16 cellular contexts compared by ENCODE assay signal in the genomic region with DNA sequence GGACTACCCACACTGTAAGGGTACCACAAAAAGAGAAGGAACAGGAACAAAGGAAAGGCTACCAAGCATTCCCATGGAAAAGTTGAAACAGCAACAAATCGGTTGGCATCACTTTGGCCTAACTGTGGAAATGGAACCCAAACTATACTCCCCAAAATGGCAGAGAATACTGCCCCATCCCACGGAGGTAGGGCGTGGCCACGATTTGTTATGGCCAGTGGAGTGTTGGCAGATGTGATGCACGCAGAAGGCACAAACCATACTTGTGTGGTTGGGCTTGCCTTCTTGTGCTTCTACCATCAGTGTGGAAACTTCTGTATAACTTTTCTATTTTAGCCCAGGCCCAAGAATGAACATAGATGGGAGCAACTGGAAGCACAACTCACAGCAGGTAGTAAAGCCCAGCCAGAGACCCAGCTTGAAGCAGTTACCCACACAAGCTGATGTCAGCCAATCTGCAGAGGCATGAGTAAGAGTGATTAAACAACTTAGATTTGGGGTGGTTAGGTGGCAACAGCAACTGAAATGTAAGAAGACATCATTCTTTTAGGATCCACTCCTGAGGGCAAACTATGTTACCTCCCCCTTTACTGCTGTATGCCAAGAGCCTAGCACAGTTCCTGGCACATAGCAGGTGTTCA.
DNase-seq lines count a peak whose midpoint lies in the region; ATAC-seq and TF ChIP-seq lines count a peak whose summit lies in the region.
"Had no signal": no experiment of that assay in that cellular context is flagged by ENCODE, and none has a peak within 500 bp of the region (broad histone marks: within the 10 kb centered on the region; RNA-seq: fewer than 3 reads in every experiment).

No MANE protein-coding gene starts in this region.

- H3K4me3 ChIP-seq in HEK293 (ENCODE audit: low read depth, low read length) (no peak overlapping the region), astrocyte of the spinal cord (ENCODE audit: low read depth, low read length) (no peak overlapping the region), dorsolateral prefrontal cortex (no peak overlapping the region)
- H3K4me3 ChIP-seq: A549; BLaER1 treated with 17β-estradiol and CSF1 and Interleukin-3, amounts not matched to agents 10 nM and 100 nM had no signal

- DNase-seq in EH (ENCODE audit: low read depth) (peak; percentile 14), astrocyte of the spinal cord (ENCODE audit: low read depth, low spot score) (peak; percentile 36), foreskin keratinocyte (peak in 1 of 2 donors; percentile 9), dorsolateral prefrontal cortex (no peak)
- DNase-seq in activated CD4-positive, alpha-beta memory T cell treated with anti-CD3 and anti-CD28 coated beads for 36 hours = no peak
- DNase-seq: DMS 273 treated with DMSO at 0.1 percent for 48 hours; H7; NCI-H187 treated with DMSO at 0.1 percent for 48 hours; NCI-H446; NK-92 treated with Interleukin-12 subunit alpha and Interleukin-12 subunit beta, amount 100 ng/mL, for 24 hours; OCI-M1 had no signal

- TF ChIP-seq CTCF in HEK293 (tag by site-specific recombination; IDR thresholded peaks at IDR 0.05) (no peak), astrocyte of the spinal cord (IDR thresholded peaks at IDR 0.05; ENCODE audit: low read depth, low read length) (no peak), foreskin keratinocyte (conservative IDR thresholded peaks at IDR 0.05) (no peak), dorsolateral prefrontal cortex (IDR thresholded peaks at IDR 0.05 in 54 of 56, conservative IDR thresholded peaks at IDR 0.05 in 2 of 56; ENCODE audit: low read depth in 1 of 56, partially characterized antibody in 56 of 56) (no peak)

- intact Hi-C loops in dorsolateral prefrontal cortex (cut with DNase I) = no loop called here
- intact Hi-C loops in activated CD4-positive, alpha-beta memory T cell treated with anti-CD3 and anti-CD28 coated beads for 36 hours (cut with micrococcal nuclease) = loop anchor here (2.0 kb wide), 2 partner anchors 17 to 35 kb away; no protein-coding TSS in a partner anchor

- CTCF ChIA-PET in HEK293 (lab: Yijun Ruan, JAX) = interaction anchor here (0.6 kb wide), 1 partner anchor 41 kb away, joined by 3 read pairs; no protein-coding TSS in a partner anchor
- CTCF ChIA-PET in activated CD4-positive, alpha-beta memory T cell treated with anti-CD3 and anti-CD28 coated beads for 36 hours (lab: Charles Lee) = no interaction called here

- peak; percentile 59 for ATAC-seq in foreskin keratinocyte
- no peak for ATAC-seq in GM21515 (IDR thresholded peaks at IDR 0.05; ENCODE audit: unreplicated experiment)
- no peak for ATAC-seq in GM19035 (IDR thresholded peaks at IDR 0.05; ENCODE audit: unreplicated experiment)
- ATAC-seq: A549 had no signal

- no peaks in the 10 kb centered on the region for H3K4me1 ChIP-seq in HEK293 (ENCODE audit: control insufficient read depth, insufficient read depth, low read length)
- no peaks in the 10 kb centered on the region for H3K4me1 ChIP-seq in foreskin keratinocyte
- H3K4me1 ChIP-seq: A549 had no signal

- H3K4me3 Mint-ChIP-seq in activated CD4-positive, alpha-beta memory T cell treated with anti-CD3 and anti-CD28 coated beads for 36 hours = no peak overlapping the region

- no peaks in the 10 kb centered on the region for H3K9me3 Mint-ChIP-seq in activated CD4-positive, alpha-beta memory T cell treated with anti-CD3 and anti-CD28 coated beads for 36 hours

- peaks cover 20% of the 10 kb centered on the region for H3K4me1 Mint-ChIP-seq in activated CD4-positive, alpha-beta memory T cell treated with anti-CD3 and anti-CD28 coated beads for 36 hours (ENCODE audit: low read depth)

- peaks cover 0 to 19% of the 10 kb centered on the region in 2 experiments; a peak in 1 of 3 replicates for H3K36me3 ChIP-seq in HEK293 (ENCODE audit: control insufficient read depth in 2 of 2, insufficient read depth in 1 of 2, low read length in 2 of 2)

- H3K27me3 ChIP-seq in foreskin keratinocyte (no peaks in the 10 kb centered on the region), dorsolateral prefrontal cortex (no peaks in the 10 kb centered on the region)
- H3K27me3 ChIP-seq: BLaER1 treated with 17β-estradiol and CSF1 and Interleukin-3, amounts not matched to agents 10 nM and 100 nM had no signal

- in situ Hi-C loops in astrocyte of the spinal cord (cut with HindIII; ENCODE audit: low sequenced_read_pairs) = no loop called here

- H3K27ac ChIP-seq in HEK293 (ENCODE audit: extremely low read depth, low read depth, low read length) (no peak overlapping the region), foreskin keratinocyte (no peak overlapping the region), dorsolateral prefrontal cortex (peak overlapping the region in 3 of 59 donors; percentile 10 to 29 (median 15))
- H3K27ac ChIP-seq: A549; BLaER1 treated with 17β-estradiol and CSF1 and Interleukin-3, amounts not matched to agents 10 nM and 100 nM had no signal

- H3K36me3 Mint-ChIP-seq in activated CD4-positive, alpha-beta memory T cell treated with anti-CD3 and anti-CD28 coated beads for 36 hours = peaks cover 13% of the 10 kb centered on the region

- POLR2A ChIA-PET in HEK293 (lab: Yijun Ruan, JAX) = no interaction called here
- POLR2A ChIA-PET in activated CD4-positive, alpha-beta memory T cell treated with anti-CD3 and anti-CD28 coated beads for 36 hours (lab: Charles Lee) = no interaction called here

- H3K27ac Mint-ChIP-seq in activated CD4-positive, alpha-beta memory T cell treated with anti-CD3 and anti-CD28 coated beads for 36 hours = no peak overlapping the region

- no peaks in the 10 kb centered on the region for H3K9me3 ChIP-seq in HEK293 (ENCODE audit: control insufficient read depth, insufficient read depth, low read depth, low read length)
- H3K9me3 ChIP-seq: A549; BLaER1 treated with 17β-estradiol and CSF1 and Interleukin-3, amounts not matched to agents 10 nM and 100 nM had no signal

- no peaks in the 10 kb centered on the region for H3K27me3 Mint-ChIP-seq in activated CD4-positive, alpha-beta memory T cell treated with anti-CD3 and anti-CD28 coated beads for 36 hours

TF ChIP-seq in HEK293, 187 proteins besides CTCF, POLR2A, EP300 and RAD21:
- TF ChIP-seq SCRT2 (tag by site-specific recombination; IDR thresholded peaks at IDR 0.05) = peak; percentile 59; the same call in 1 of the 2 replicates
- TF ChIP-seq ZNF404 (tag by site-specific recombination; IDR thresholded peaks at IDR 0.05) = no peak
- TF ChIP-seq ZNF548 (tag by site-specific recombination; IDR thresholded peaks at IDR 0.05) = no peak
- TF ChIP-seq, protein P1, sequence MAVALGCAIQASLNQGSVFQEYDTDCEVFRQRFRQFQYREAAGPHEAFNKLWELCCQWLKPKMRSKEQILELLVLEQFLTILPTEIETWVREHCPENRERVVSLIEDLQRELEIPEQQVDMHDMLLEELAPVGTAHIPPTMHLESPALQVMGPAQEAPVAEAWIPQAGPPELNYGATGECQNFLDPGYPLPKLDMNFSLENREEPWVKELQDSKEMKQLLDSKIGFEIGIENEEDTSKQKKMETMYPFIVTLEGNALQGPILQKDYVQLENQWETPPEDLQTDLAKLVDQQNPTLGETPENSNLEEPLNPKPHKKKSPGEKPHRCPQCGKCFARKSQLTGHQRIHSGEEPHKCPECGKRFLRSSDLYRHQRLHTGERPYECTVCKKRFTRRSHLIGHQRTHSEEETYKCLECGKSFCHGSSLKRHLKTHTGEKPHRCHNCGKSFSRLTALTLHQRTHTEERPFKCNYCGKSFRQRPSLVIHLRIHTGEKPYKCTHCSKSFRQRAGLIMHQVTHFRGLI (tag by site-specific recombination; IDR thresholded peaks at IDR 0.05) = peak; percentile 88
- TF ChIP-seq SCRT1 (tag by site-specific recombination; IDR thresholded peaks at IDR 0.05; ENCODE audit: borderline replicate concordance) = no peak
- no peak for TF ChIP-seq ZNF549 (tag by site-specific recombination; IDR thresholded peaks at IDR 0.05)
TF ChIP-seq in HEK293: peak in this region for 2.

Comparison
In these comparisons a context has a peak if more than half of its experiments do, and no peak if none do; other contexts are left out.
1. DNase-seq: peak in EH (single experiment) and astrocyte of the spinal cord (single experiment); none in dorsolateral prefrontal cortex (0 of 10) and activated CD4-positive, alpha-beta memory T cell treated with anti-CD3 and anti-CD28 coated beads for 36 hours (single experiment).